8 cellular contexts compared by ENCODE assay signal in genomic region chr11:66676279-66676919, GRCh38. TPM values are rescaled to one million over a fixed set of nuclear protein-coding genes. Genes with fewer than 3 reads are reported as not detected.
A peak's percentile ranks its signal among the peaks of the same experiment; 100 is the strongest.
DNase-seq lines count a peak whose midpoint lies in the region; ATAC-seq and TF ChIP-seq lines count a peak whose summit lies in the region.

No MANE protein-coding gene starts in this region.

- peaks cover 0 to 59% (median 44%) of the 10 kb centered on the region in 11 experiments; a peak in 16 of 22 replicates for H4K20me1 ChIP-seq in BLaER1 treated with 17β-estradiol and CSF1 and Interleukin-3, amounts not matched to agents 10 nM and 100 nM
- H4K20me1 ChIP-seq in Karpas-422 (ENCODE audit: insufficient read depth, low read depth, low read length): no peaks in the 10 kb centered on the region

- H3K9me2 ChIP-seq in Karpas-422 (replicated peaks; ENCODE audit: insufficient read depth, low read length): no peaks in the 10 kb centered on the region

- in situ Hi-C loops in brain microvascular endothelial cell (cut with HindIII; ENCODE audit: low pct_ligation_motif_present, low sequenced_read_pairs): no loop called here

- TF ChIP-seq CTCF in brain microvascular endothelial cell (IDR thresholded peaks at IDR 0.05; ENCODE audit: low read depth, low read length, missing control alignments) (no peak), natural killer cell (IDR thresholded peaks at IDR 0.05) (no peak)

- DNase-seq in Karpas-422: peak; percentile 63
- no peak for DNase-seq in brain microvascular endothelial cell
- DNase-seq in natural killer cell: no peak
- no peak for DNase-seq in NCI-H2029 treated with DMSO at 0.1 percent for 48 hours (lab: John Stamatoyannopoulos, UW)
- DNase-seq in NCI-H2107 treated with DMSO at 0.1 percent for 48 hours (lab: John Stamatoyannopoulos, UW; ENCODE audit: unreplicated experiment): no peak
- DNase-seq in dermis blood vessel endothelial cell: no peak

- H3K4me2 ChIP-seq in BLaER1 treated with 17β-estradiol and CSF1 and Interleukin-3, amounts not matched to agents 10 nM and 100 nM: peak overlapping the region; percentile 94 to 99 (median 97)
- peak overlapping the region; percentile 79 for H3K4me2 ChIP-seq in Karpas-422 (ENCODE audit: low read depth, low read length, poor library complexity, severe bottlenecking)

- peaks cover 0 to 6% (median 0%) of the 10 kb centered on the region in 11 experiments; a peak in 1 of 22 replicates for H3K9me3 ChIP-seq in BLaER1 treated with 17β-estradiol and CSF1 and Interleukin-3, amounts not matched to agents 10 nM and 100 nM (replicated peaks in 1 of 11)
- H3K9me3 ChIP-seq in Karpas-422 (ENCODE audit: low read length): no peaks in the 10 kb centered on the region

- no peak for ATAC-seq in natural killer cell
- ATAC-seq in HG03571 (IDR thresholded peaks at IDR 0.05; ENCODE audit: unreplicated experiment): no peak

- peaks cover 52% of the 10 kb centered on the region for H3K79me2 ChIP-seq in Karpas-422 (ENCODE audit: low read length)

- peak overlapping the region; percentile 98 for H3K4me3 Mint-ChIP-seq in natural killer cell

- H2AFZ ChIP-seq in Karpas-422 (ENCODE audit: low read length): no peak overlapping the region

- H3K36me3 Mint-ChIP-seq in natural killer cell: no peaks in the 10 kb centered on the region

- H3K9ac ChIP-seq in BLaER1 treated with 17β-estradiol and CSF1 and Interleukin-3, amounts not matched to agents 10 nM and 100 nM: peak overlapping the region; percentile 29 to 89 (median 85); a peak in 18 of 22 replicates
- peak overlapping the region; percentile 81 for H3K9ac ChIP-seq in Karpas-422 (ENCODE audit: low read length)

- peak overlapping the region in 5 of 11 experiments; percentile 1 to 91 (median 31); a peak in 8 of 22 replicates for H3K27ac ChIP-seq in BLaER1 treated with 17β-estradiol and CSF1 and Interleukin-3, amounts not matched to agents 10 nM and 100 nM
- H3K27ac ChIP-seq in Karpas-422 (ENCODE audit: low read length) (peak overlapping the region; percentile 77), brain microvascular endothelial cell (no peak overlapping the region)

- no peaks in the 10 kb centered on the region for H3K9me3 Mint-ChIP-seq in natural killer cell

- no peaks in the 10 kb centered on the region for H3K27me3 ChIP-seq in BLaER1 treated with 17β-estradiol and CSF1 and Interleukin-3, amounts not matched to agents 10 nM and 100 nM
- H3K27me3 ChIP-seq in Karpas-422 (ENCODE audit: low read length) (no peaks in the 10 kb centered on the region), brain microvascular endothelial cell (replicated peaks) (no peaks in the 10 kb centered on the region)

- H3K27me3 Mint-ChIP-seq in natural killer cell (ENCODE audit: low read depth in 2 of 2): no peaks in the 10 kb centered on the region

- intact Hi-C loops in natural killer cell (cut with micrococcal nuclease): no loop called here

- peaks cover 28 to 42% of the 10 kb centered on the region in 2 donors for H3K4me1 Mint-ChIP-seq in natural killer cell

- peak overlapping the region; percentile 98 to 100 for H3K27ac Mint-ChIP-seq in natural killer cell

- peaks cover 0 to 43% (median 21%) of the 10 kb centered on the region in 11 experiments; a peak in 11 of 22 replicates for H3K36me3 ChIP-seq in BLaER1 treated with 17β-estradiol and CSF1 and Interleukin-3, amounts not matched to agents 10 nM and 100 nM
- peaks cover 9% of the 10 kb centered on the region; the same call in 1 of the 2 replicates for H3K36me3 ChIP-seq in Karpas-422 (ENCODE audit: insufficient read depth, low read length)
- peaks cover 6% of the 10 kb centered on the region for H3K36me3 ChIP-seq in brain microvascular endothelial cell (replicated peaks)

- peak overlapping the region; percentile 62 to 78 (median 72) for H3K4me3 ChIP-seq in BLaER1 treated with 17β-estradiol and CSF1 and Interleukin-3, amounts not matched to agents 10 nM and 100 nM
- H3K4me3 ChIP-seq in Karpas-422 (ENCODE audit: low read length): peak overlapping the region; percentile 79
- H3K4me3 ChIP-seq in brain microvascular endothelial cell (ENCODE audit: low read depth, low read length): peak overlapping the region; percentile 17

- H3K4me1 ChIP-seq in BLaER1 treated with 17β-estradiol and CSF1 and Interleukin-3, amounts not matched to agents 10 nM and 100 nM: peaks cover 33 to 66% (median 46%) of the 10 kb centered on the region in 10 experiments
- peaks cover 36% of the 10 kb centered on the region for H3K4me1 ChIP-seq in Karpas-422 (ENCODE audit: low read length)

RNA-seq across cellular contexts. Expression of gene RBM4B, which starts 1.3 kb away (rescaled TPM):
- 39.5 and 43.2 TPM in 2 replicates for total RNA-seq in Karpas-422 (2014; rRNA removed; shearing (Covaris generic); ENCODE audit: low replicate concordance)
- total RNA-seq in natural killer cell (10 to 100 TPM; 11.1 to 23.0 (median 12.4) TPM), dermis blood vessel endothelial cell (24.2 and 28.4 TPM in 2 replicates)

RNA-seq across cellular contexts. Expression of gene RBM4, which starts 37.9 kb away (rescaled TPM):
- total RNA-seq in Karpas-422 (2014; rRNA removed; shearing (Covaris generic); ENCODE audit: low replicate concordance): 103 and 141 TPM in 2 replicates
- total RNA-seq in natural killer cell (100 to 1,000 TPM; 219 to 241 (median 224) TPM), dermis blood vessel endothelial cell (125 and 157 TPM in 2 replicates)

RNA-seq across cellular contexts. Expression of gene SPTBN2, which starts 52.6 kb away (rescaled TPM):
- total RNA-seq in Karpas-422 (2014; rRNA removed; shearing (Covaris generic); ENCODE audit: low replicate concordance): 18.9 and 72.0 TPM in 2 replicates
- 1 to 10 TPM in 1 of 3 donors, not detected in 2; 1.1 TPM for total RNA-seq in natural killer cell
- total RNA-seq in dermis blood vessel endothelial cell: 36.8 and 50.4 TPM in 2 replicates

RNA-seq across cellular contexts. Expression of gene RBM14, which starts 60.0 kb away (rescaled TPM):
- 47.9 and 51.3 TPM in 2 replicates for total RNA-seq in Karpas-422 (2014; rRNA removed; shearing (Covaris generic); ENCODE audit: low replicate concordance)
- 100 to 1,000 TPM; 289 to 325 (median 307) TPM for total RNA-seq in natural killer cell
- total RNA-seq in dermis blood vessel endothelial cell: 29.3 and 44.7 TPM in 2 replicates

Comparison
In these comparisons a context has a peak if more than half of its experiments do, and no peak if none do; other contexts are left out.
1. H3K4me3 ChIP-seq: peak in every context shown above with its lines; median percentile 79 in Karpas-422; 72 in BLaER1 treated with 17β-estradiol and CSF1 and Interleukin-3, amounts not matched to agents 10 nM and 100 nM; 17 in brain microvascular endothelial cell.